Comparison of ENCODE assay signal across 9 cellular contexts in genomic region chr15:69755571-69756310, GRCh38.
DNase-seq lines count a peak whose midpoint lies in the region; ATAC-seq and TF ChIP-seq lines count a peak whose summit lies in the region.
"Had no signal": no experiment of that assay in that cellular context is flagged by ENCODE, and none has a peak within 500 bp of the region (broad histone marks: within the 10 kb centered on the region; RNA-seq: fewer than 3 reads in every experiment).

No MANE protein-coding gene starts in this region.

- H3K36me3 Mint-ChIP-seq in WTC11 (peaks cover 12% of the 10 kb centered on the region), chondrocyte (ENCODE audit: low read depth) (peaks cover 9% of the 10 kb centered on the region)
- H3K36me3 Mint-ChIP-seq in dendritic cell treated with granulocyte-macrophage colony-stimulating factor and Interleukin-4, amounts not matched to agents 40 ng/mL and 50 ng/mL, for 4 days (ENCODE audit: low read depth): peaks cover 7% of the 10 kb centered on the region

- peaks cover 16% of the 10 kb centered on the region for H3K9me3 Mint-ChIP-seq in WTC11
- peaks cover 11% of the 10 kb centered on the region for H3K9me3 Mint-ChIP-seq in dendritic cell treated with granulocyte-macrophage colony-stimulating factor and Interleukin-4, amounts not matched to agents 40 ng/mL and 50 ng/mL, for 4 days
- peaks cover 10% of the 10 kb centered on the region for H3K9me3 Mint-ChIP-seq in chondrocyte (ENCODE audit: low read depth)

- CTCF ChIA-PET in WTC11 (lab: Charles Lee): interaction anchor here (0.6 to 2.0 kb wide), 6 partner anchors 33 to 732 kb away, joined by 3 to 6 read pairs (median 4); no protein-coding TSS in a partner anchor

- H3K27me3 Mint-ChIP-seq in WTC11 (ENCODE audit: low read depth) (no peaks in the 10 kb centered on the region; the same call in 1 of the 2 replicates), chondrocyte (ENCODE audit: low read depth) (peaks cover 2% of the 10 kb centered on the region)
- H3K27me3 Mint-ChIP-seq in dendritic cell treated with granulocyte-macrophage colony-stimulating factor and Interleukin-4, amounts not matched to agents 40 ng/mL and 50 ng/mL, for 4 days: peaks cover 7% of the 10 kb centered on the region

- intact Hi-C loops in dendritic cell treated with granulocyte-macrophage colony-stimulating factor and Interleukin-4, amounts not matched to agents 40 ng/mL and 50 ng/mL, for 4 days (cut with micrococcal nuclease): no loop called here

- TF ChIP-seq CTCF in WTC11 (IDR thresholded peaks at IDR 0.05) (no peak), chondrocyte (IDR thresholded peaks at IDR 0.05) (no peak)

- peak; percentile 88 for ATAC-seq in HG03354 (IDR thresholded peaks at IDR 0.05; ENCODE audit: poor library complexity, severe bottlenecking, unreplicated experiment)
- ATAC-seq in WTC11: peak; percentile 72
- ATAC-seq: body of pancreas had no signal

- peak overlapping the region; percentile 24; the same call in 1 of the 2 replicates for H3K27ac Mint-ChIP-seq in WTC11
- peak overlapping the region; percentile 68 for H3K27ac Mint-ChIP-seq in dendritic cell treated with granulocyte-macrophage colony-stimulating factor and Interleukin-4, amounts not matched to agents 40 ng/mL and 50 ng/mL, for 4 days
- no peak overlapping the region for H3K27ac Mint-ChIP-seq in chondrocyte (ENCODE audit: unreplicated experiment)

- POLR2A ChIA-PET in WTC11 (lab: Charles Lee): interaction anchor here (0.7 kb wide), 1 partner anchor 455 kb away, joined by 4 read pairs; no protein-coding TSS in a partner anchor

- peak; percentile 63 for DNase-seq in SIG-M5 treated with dmso at 0.1 percent for 504 hours (lab: John Stamatoyannopoulos, UW; ENCODE audit: unreplicated experiment)
- DNase-seq in SIG-M5 (lab: John Stamatoyannopoulos, UW): no peak
- DNase-seq in WTC11 (ENCODE audit: low spot score): no peak
- DNase-seq in stimulated activated CD8-positive, alpha-beta memory T cell treated with anti-CD3 and anti-CD28 coated beads, Interleukin-15, amount 100 ng/mL, for 48 hours (ENCODE audit: low read depth in 2 of 2): peak; percentile 77 to 79
- DNase-seq in chondrocyte (ENCODE audit: low spot score): no peak
- no peak for DNase-seq in dedifferentiated amniotic fluid mesenchymal stem cell (ENCODE audit: extremely low spot score)

- H3K4me1 Mint-ChIP-seq in WTC11: peaks cover 12% of the 10 kb centered on the region
- H3K4me1 Mint-ChIP-seq in dendritic cell treated with granulocyte-macrophage colony-stimulating factor and Interleukin-4, amounts not matched to agents 40 ng/mL and 50 ng/mL, for 4 days (ENCODE audit: low read depth): peaks cover 63% of the 10 kb centered on the region
- peaks cover 25% of the 10 kb centered on the region for H3K4me1 Mint-ChIP-seq in chondrocyte (ENCODE audit: low read depth)

- H3K4me3 Mint-ChIP-seq in WTC11: no peak overlapping the region
- peak overlapping the region; percentile 28 for H3K4me3 Mint-ChIP-seq in dendritic cell treated with granulocyte-macrophage colony-stimulating factor and Interleukin-4, amounts not matched to agents 40 ng/mL and 50 ng/mL, for 4 days
- no peak overlapping the region for H3K4me3 Mint-ChIP-seq in chondrocyte (ENCODE audit: unreplicated experiment)

TF ChIP-seq in WTC11, 78 proteins besides CTCF, POLR2A, EP300 and RAD21:
- TF ChIP-seq JAZF1 (CRISPR knock-in tag; IDR thresholded peaks at IDR 0.05) (no peak), PREB (CRISPR knock-in tag; IDR thresholded peaks at IDR 0.05; ENCODE audit: borderline replicate concordance) (no peak), ATF1 (CRISPR knock-in tag; IDR thresholded peaks at IDR 0.05) (no peak)

Comparison
In these comparisons a context has a peak if more than half of its experiments do, and no peak if none do; other contexts are left out.
1. DNase-seq: peak in SIG-M5 treated with dmso at 0.1 percent for 504 hours (single experiment) and stimulated activated CD8-positive, alpha-beta memory T cell treated with anti-CD3 and anti-CD28 coated beads, Interleukin-15, amount 100 ng/mL, for 48 hours (2 of 2); none in SIG-M5 (single experiment), WTC11 (single experiment), chondrocyte (single experiment) and dedifferentiated amniotic fluid mesenchymal stem cell (single experiment).